Comparison of ENCODE assay signal across 14 cellular contexts in genomic region chr15:52783191-52783829, GRCh38. TPM values are rescaled to one million over a fixed set of nuclear protein-coding genes. Genes with fewer than 3 reads are reported as not detected.
A peak's percentile ranks its signal among the peaks of the same experiment; 100 is the strongest.
DNase-seq lines count a peak whose midpoint lies in the region; ATAC-seq and TF ChIP-seq lines count a peak whose summit lies in the region.
"Had no signal": no experiment of that assay in that cellular context is flagged by ENCODE, and none has a peak within 500 bp of the region (broad histone marks: within the 10 kb centered on the region; RNA-seq: fewer than 3 reads in every experiment).

No MANE protein-coding gene starts in this region.

- H3K9me3 ChIP-seq in neural progenitor cell (ENCODE audit: low read depth) (no peaks in the 10 kb centered on the region), ovary (no peaks in the 10 kb centered on the region)
- H3K9me3 ChIP-seq: tibial artery had no signal

- ATAC-seq in HG03280 (IDR thresholded peaks at IDR 0.05; ENCODE audit: unreplicated experiment), result no peak
- ATAC-seq: esophagus mucosa had no signal

- H3K4me1 ChIP-seq in neural progenitor cell (peaks cover 38% of the 10 kb centered on the region), ovary (ENCODE audit: insufficient read depth) (no peaks in the 10 kb centered on the region)

- H3K79me2 ChIP-seq in neural progenitor cell (ENCODE audit: low read depth), result no peaks in the 10 kb centered on the region

- H3F3A ChIP-seq in neural progenitor cell (ENCODE audit: low read depth), result peaks cover 23% of the 10 kb centered on the region

- TF ChIP-seq EP300 in ovary (IDR thresholded peaks at IDR 0.05), result no peak

- H3K27me3 Mint-ChIP-seq in neural progenitor cell (ENCODE audit: insufficient read depth, low read depth), result peaks cover 46% of the 10 kb centered on the region

- H3K27ac ChIP-seq in neural progenitor cell, result no peak overlapping the region
- no peak overlapping the region for H3K27ac ChIP-seq in ovary
- H3K27ac ChIP-seq: tibial artery had no signal

- DNase-seq in ELF-1 (ENCODE audit: low read depth, low spot score), result peak; percentile 91
- peak; percentile 92 for DNase-seq in neural progenitor cell (ENCODE audit: low spot score)
- DNase-seq in glomerular visceral epithelial cell (ENCODE audit: extremely low spot score), result no peak
- DNase-seq in ovary, result no peak
- no peak for DNase-seq in UCSD-AML1 (lab: John Stamatoyannopoulos, UW; ENCODE audit: unreplicated experiment)
- DNase-seq: left cardiac atrium, NCI-H1436 treated with DMSO at 0.1 percent for 48 hours, tibial artery had no signal

- no peak for TF ChIP-seq CTCF in neural progenitor cell (IDR thresholded peaks at IDR 0.05)
- no peak for TF ChIP-seq CTCF in ovary (IDR thresholded peaks at IDR 0.05)

- H3K9me3 Mint-ChIP-seq in neural progenitor cell, result no peaks in the 10 kb centered on the region

- H3K27me3 ChIP-seq in neural progenitor cell, result peaks cover 82% of the 10 kb centered on the region
- no peaks in the 10 kb centered on the region for H3K27me3 ChIP-seq in ovary

- H3K4me3 ChIP-seq in iPS-11a (ENCODE audit: low read depth, low read length) (peak overlapping the region; percentile 27), neural progenitor cell (peak overlapping the region; percentile 50), ovary (no peak overlapping the region)
- H3K4me3 ChIP-seq: tibial artery had no signal

- peaks cover 50% of the 10 kb centered on the region for H4K20me1 ChIP-seq in neural progenitor cell (ENCODE audit: low read depth)

- 9 to 12% (median 9%) methylated on average over 34 of the region's 34 CpGs for WGBS in ovary, 3 donors

- H3K9ac ChIP-seq in neural progenitor cell, result no peak overlapping the region

- H3K27ac Mint-ChIP-seq in neural progenitor cell, result peak overlapping the region; percentile 60

- H2AFZ ChIP-seq in neural progenitor cell (replicated peaks), result no peak overlapping the region

- H3K36me3 ChIP-seq in neural progenitor cell (no peaks in the 10 kb centered on the region), ovary (no peaks in the 10 kb centered on the region)
- H3K36me3 ChIP-seq: tibial artery had no signal

- TF ChIP-seq POLR2A in ovary (IDR thresholded peaks at IDR 0.05), result no peak

- peak overlapping the region; percentile 92 for H3K4me2 ChIP-seq in neural progenitor cell

- intact Hi-C loops in ovary (cut with DNase I), result no loop called here

- H3K4me3 Mint-ChIP-seq in neural progenitor cell, result peak overlapping the region; percentile 83

- peaks cover 2% of the 10 kb centered on the region for H3K36me3 Mint-ChIP-seq in neural progenitor cell

- H3K4me1 Mint-ChIP-seq in neural progenitor cell, result peaks cover 49% of the 10 kb centered on the region

TF ChIP-seq in PFSK-1, 5 proteins besides CTCF, POLR2A, EP300 and RAD21:
- peak; percentile 83 to 94 for TF ChIP-seq REST (IDR thresholded peaks at IDR 0.05; ENCODE audit: insufficient read depth in 1 of 2, low read depth in 2 of 2, low read length in 2 of 2)
- no peak for TF ChIP-seq SIN3A (IDR thresholded peaks at IDR 0.05; ENCODE audit: borderline replicate concordance, insufficient read depth, low read length)

RNA-seq across cellular contexts. Expression of gene ONECUT1, which starts 6.8 kb away (rescaled TPM):
- polyA plus RNA-seq in PFSK-1 (2012; ENCODE audit: insufficient read length, low read depth), result not detected
- total RNA-seq in neural progenitor cell (ENCODE audit: low replicate concordance) (1.5 TPM in 2 replicates), ovary (under 1 TPM in 1 of 7 donors, not detected in 6; 0.28 TPM)
- not detected for polyA plus RNA-seq in ovary
- total RNA-seq: activated CD8-positive, alpha-beta memory T cell treated with anti-CD3 and anti-CD28 coated beads for 36 hours; esophagus mucosa; left cardiac atrium; pulmonary artery endothelial cell had no signal

Comparison
In these comparisons a context has a peak if more than half of its experiments do, and no peak if none do; other contexts are left out.
1. DNase-seq: peak in ELF-1 (single experiment) and neural progenitor cell (single experiment); none in glomerular visceral epithelial cell (single experiment), ovary (0 of 5) and UCSD-AML1 (single experiment).